ENCODE assay signal across 29 cellular contexts in the genomic region with DNA sequence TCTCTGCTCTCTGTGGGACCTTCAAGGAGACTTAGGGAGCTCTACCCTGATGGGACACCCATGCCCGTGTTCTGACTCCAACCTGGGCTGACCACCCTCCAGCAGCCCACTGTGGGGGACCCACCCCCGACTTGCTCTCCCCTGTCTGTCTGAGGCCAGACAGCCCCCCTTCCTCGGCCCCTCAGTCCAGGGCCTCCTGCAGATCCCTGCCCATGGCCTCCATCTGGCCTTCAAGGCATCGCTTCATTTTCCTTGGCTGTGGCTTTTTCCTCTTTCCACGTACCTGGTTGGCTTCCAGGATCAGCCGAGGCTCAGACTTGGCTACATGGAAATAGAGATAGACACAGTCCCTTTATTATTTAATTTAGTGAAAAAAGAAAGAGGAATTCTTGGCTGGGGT.
"Had no signal": no experiment of that assay in that cellular context is flagged by ENCODE, and none has a peak within 500 bp of the region (broad histone marks: within the 10 kb centered on the region; RNA-seq: fewer than 3 reads in every experiment).

No MANE protein-coding gene starts in this region.

- H3K9me3 ChIP-seq: ascending aorta, gastrocnemius medialis had no signal

- H3K36me3 ChIP-seq: ascending aorta, brain microvascular endothelial cell, esophagus muscularis mucosa, gastrocnemius medialis had no signal

- H3K4me1 ChIP-seq: foreskin keratinocyte, gastrocnemius medialis had no signal

- DNase-seq: activated CD4-positive, alpha-beta memory T cell treated with anti-CD3 and anti-CD28 coated beads, Interleukin-2, amount 10 ng/mL, durations not matched to agents 7 days and 5 days; activated CD4-positive, alpha-beta T cell treated with anti-CD3 and anti-CD28 coated beads for 1 hour; activated CD4-positive, alpha-beta T cell treated with anti-CD3 and anti-CD28 coated beads for 4 hours; activated CD4-positive, alpha-beta T cell treated with anti-CD3 and anti-CD28 coated beads, Interleukin-2, amount 10 ng/mL, durations not matched to agents 7 days and 5 days; activated CD4-positive, alpha-beta T cell treated with anti-CD3 and anti-CD28 coated beads, Interleukin-2, amount 50 U/mL, for 4 hours; activated CD4-positive, CD25-positive, alpha-beta regulatory T cell; activated CD8-positive, alpha-beta memory T cell treated with anti-CD3 and anti-CD28 coated beads, Interleukin-2, amount 50 U/mL, for 48 hours; activated gamma-delta T cell; activated naive CD4-positive, alpha-beta T cell; activated naive CD4-positive, alpha-beta T cell treated with anti-CD3 and anti-CD28 coated beads, Interleukin-2, amount 10 ng/mL, durations not matched to agents 7 days and 5 days; activated naive CD8-positive, alpha-beta T cell treated with anti-CD3 and anti-CD28 coated beads, Interleukin-2, amount 10 ng/mL, durations not matched to agents 7 days and 5 days; activated T-cell treated with anti-CD3 and anti-CD28 coated beads for 4 hours; activated T-cell treated with anti-CD3 and anti-CD28 coated beads, Interleukin-2, amount 50 U/mL, for 24 hours; activated T-cell treated with anti-CD3 and anti-CD28 coated beads, Interleukin-2, amount 50 U/mL, for 72 hours; brain microvascular endothelial cell; cortex of kidney; dermis blood vessel endothelial cell; effector CD4-positive, alpha-beta T cell; effector memory CD8-positive, alpha-beta T cell; erythroblast; foreskin keratinocyte; gastrocnemius medialis; glutamatergic neuron; T-helper 1 cell; T-helper 17 cell; T1000 had no signal

- ATAC-seq: activated naive CD4-positive, alpha-beta T cell treated with anti-CD3 and anti-CD28 coated beads, Interleukin-2, amount 50 U/mL, for 72 hours; activated T-cell treated with anti-CD3 and anti-CD28 coated beads, Interleukin-2, amount 50 U/mL, for 72 hours; effector memory CD8-positive, alpha-beta T cell; foreskin keratinocyte; gastrocnemius medialis; T-helper 17 cell had no signal

- H3K4me3 ChIP-seq: ascending aorta, esophagus muscularis mucosa, gastrocnemius medialis had no signal

- H3K27me3 ChIP-seq: ascending aorta, brain microvascular endothelial cell, gastrocnemius medialis had no signal

- H3K27ac ChIP-seq: brain microvascular endothelial cell, esophagus muscularis mucosa, foreskin keratinocyte, gastrocnemius medialis had no signal
